12 cellular contexts compared by ENCODE assay signal in genomic region chr10:126021833-126022500, GRCh38.
"Had no signal": no experiment of that assay in that cellular context is flagged by ENCODE, and none has a peak within 500 bp of the region (broad histone marks: within the 10 kb centered on the region; RNA-seq: fewer than 3 reads in every experiment).

No MANE protein-coding gene starts in this region.

- H3K36me3 Mint-ChIP-seq: activated naive CD4-positive, alpha-beta T cell treated with anti-CD3 and anti-CD28 coated beads, Interleukin-2, amount 10 ng/mL, durations not matched to agents 7 days and 5 days had no signal

- H3K4me3 ChIP-seq: stomach, uterus had no signal

- H3K4me3 Mint-ChIP-seq: activated naive CD4-positive, alpha-beta T cell treated with anti-CD3 and anti-CD28 coated beads, Interleukin-2, amount 10 ng/mL, durations not matched to agents 7 days and 5 days; effector memory CD8-positive, alpha-beta T cell; mesothelial cell of epicardium had no signal

- H3K9me3 ChIP-seq: uterus had no signal

- H2AFZ ChIP-seq: parathyroid adenoma had no signal

- H3K9ac ChIP-seq: parathyroid adenoma had no signal

- H3K4me1 ChIP-seq: parathyroid adenoma, stomach, uterus had no signal

- H3K36me3 ChIP-seq: stomach, uterus had no signal

- ATAC-seq: effector memory CD8-positive, alpha-beta T cell had no signal

- H3K79me2 ChIP-seq: parathyroid adenoma had no signal

- H3K27ac Mint-ChIP-seq: activated naive CD4-positive, alpha-beta T cell treated with anti-CD3 and anti-CD28 coated beads, Interleukin-2, amount 10 ng/mL, durations not matched to agents 7 days and 5 days; activated T-helper 2 cell treated with anti-CD3 and anti-CD28 coated beads, Interferon-gamma antibody, Interleukin-2, Interleukin-4, amounts not matched to agents 10 μg/mL and 5 μg/mL and 100 μg/mL, durations not matched to agents 14 hours and 24 hours and 36 hours; effector memory CD8-positive, alpha-beta T cell; mesothelial cell of epicardium had no signal

- H3K9me3 Mint-ChIP-seq: activated naive CD4-positive, alpha-beta T cell treated with anti-CD3 and anti-CD28 coated beads, Interleukin-2, amount 10 ng/mL, durations not matched to agents 7 days and 5 days had no signal

- H3K27me3 ChIP-seq: stomach, uterus had no signal

- DNase-seq: activated CD4-positive, alpha-beta T cell treated with anti-CD3 and anti-CD28 coated beads for 48 hours; activated naive CD4-positive, alpha-beta T cell treated with anti-CD3 and anti-CD28 coated beads, Interleukin-2, amount 10 ng/mL, durations not matched to agents 7 days and 5 days; central memory CD4-positive, alpha-beta T cell; effector memory CD8-positive, alpha-beta T cell; erythroblast; hippocampal formation; stomach; T1000; uterus had no signal

- H3K27ac ChIP-seq: parathyroid adenoma, stomach, uterus had no signal

- H3K4me1 Mint-ChIP-seq: activated naive CD4-positive, alpha-beta T cell treated with anti-CD3 and anti-CD28 coated beads, Interleukin-2, amount 10 ng/mL, durations not matched to agents 7 days and 5 days had no signal

- H3K27me3 Mint-ChIP-seq: activated naive CD4-positive, alpha-beta T cell treated with anti-CD3 and anti-CD28 coated beads, Interleukin-2, amount 10 ng/mL, durations not matched to agents 7 days and 5 days had no signal
